ENCODE assay signal across 15 cellular contexts in the genomic region with DNA sequence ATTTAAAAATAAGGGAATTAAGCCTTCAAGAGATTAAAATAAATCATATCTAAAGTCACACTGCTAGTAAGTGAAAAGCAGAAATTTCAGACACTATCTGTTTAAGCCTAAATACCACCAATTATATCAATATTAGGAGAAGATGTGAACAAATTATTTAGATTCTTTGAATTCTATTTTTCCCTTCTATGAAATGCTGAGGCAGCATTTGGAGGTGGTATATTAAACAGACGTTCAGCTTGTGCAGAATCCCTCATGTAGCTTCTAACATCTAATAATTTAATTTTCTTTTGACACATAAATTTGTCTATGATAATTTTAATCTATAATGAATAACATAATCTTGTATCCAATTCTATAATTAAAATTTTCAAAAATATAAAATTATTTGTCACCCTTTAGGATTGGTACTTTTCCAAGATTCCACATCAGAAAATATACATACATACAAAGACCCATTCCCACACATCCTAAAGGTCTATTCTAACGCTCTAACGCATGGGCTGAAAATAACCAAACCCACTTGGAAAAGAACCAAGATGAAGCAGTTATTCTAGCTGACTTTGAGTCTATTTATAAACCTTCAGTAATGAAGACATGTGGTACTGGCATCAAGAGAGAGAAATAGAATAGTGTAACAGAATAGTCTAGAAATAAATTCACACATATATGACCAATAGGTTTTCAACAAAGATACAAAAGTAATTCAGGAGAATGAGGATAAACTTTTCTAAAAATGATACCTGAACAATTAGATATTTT.
"Had no signal": no experiment of that assay in that cellular context is flagged by ENCODE, and none has a peak within 500 bp of the region (broad histone marks: within the 10 kb centered on the region; RNA-seq: fewer than 3 reads in every experiment).

No MANE protein-coding gene starts in this region.

- H3K4me3 ChIP-seq: cardiac muscle cell, coronary artery, smooth muscle cell had no signal

- H3K4me2 ChIP-seq: smooth muscle cell had no signal

- H3K27ac Mint-ChIP-seq: activated CD8-positive, alpha-beta T cell treated with anti-CD3 and anti-CD28 coated beads, Interleukin-2, amount 10 ng/mL, durations not matched to agents 7 days and 5 days; activated naive CD4-positive, alpha-beta T cell treated with anti-CD3 and anti-CD28 coated beads for 36 hours; activated T-helper 1 cell treated with anti-CD3 and anti-CD28 coated beads, Interleukin-12 subunit alpha, Interleukin-12 subunit beta, Interleukin-2, Interleukin-4 antibody, amounts not matched to agents 30 ng/mL and 10 ng/mL and 1 ng/mL, durations not matched to agents 14 hours and 24 hours and 36 hours had no signal

- H3K27ac ChIP-seq: cardiac muscle cell, coronary artery, parathyroid adenoma had no signal

- ATAC-seq: activated CD8-positive, alpha-beta T cell treated with anti-CD3 and anti-CD28 coated beads, Interleukin-2, amount 10 ng/mL, durations not matched to agents 7 days and 5 days; left lobe of liver had no signal

- FAIRE-seq: astrocyte had no signal

- H3K4me3 Mint-ChIP-seq: activated CD8-positive, alpha-beta T cell treated with anti-CD3 and anti-CD28 coated beads, Interleukin-2, amount 10 ng/mL, durations not matched to agents 7 days and 5 days; activated naive CD4-positive, alpha-beta T cell treated with anti-CD3 and anti-CD28 coated beads for 36 hours; activated T-helper 1 cell treated with anti-CD3 and anti-CD28 coated beads, Interleukin-12 subunit alpha, Interleukin-12 subunit beta, Interleukin-2, Interleukin-4 antibody, amounts not matched to agents 30 ng/mL and 10 ng/mL and 1 ng/mL, durations not matched to agents 14 hours and 24 hours and 36 hours had no signal

- H3K79me2 ChIP-seq: parathyroid adenoma had no signal

- DNase-seq: activated CD4-positive, alpha-beta T cell treated with anti-CD3 and anti-CD28 coated beads for 48 hours; activated CD8-positive, alpha-beta T cell treated with anti-CD3 and anti-CD28 coated beads, Interleukin-2, amount 10 ng/mL, durations not matched to agents 7 days and 5 days; activated naive CD4-positive, alpha-beta T cell treated with anti-CD3 and anti-CD28 coated beads for 36 hours; effector memory CD4-positive, alpha-beta T cell; erythroblast; glutamatergic neuron; islet precursor cell; retina had no signal

- H3K36me3 ChIP-seq: cardiac muscle cell had no signal

- H3K4me1 ChIP-seq: parathyroid adenoma had no signal

- H2AFZ ChIP-seq: parathyroid adenoma had no signal

- H3K9ac ChIP-seq: parathyroid adenoma had no signal

- H3K27me3 ChIP-seq: cardiac muscle cell had no signal
